Comparison of ENCODE assay signal across 15 cellular contexts in genomic region chr7:150735596-150736358, GRCh38. TPM values are rescaled to one million over a fixed set of nuclear protein-coding genes. Genes with fewer than 3 reads are reported as not detected.
A peak's percentile ranks its signal among the peaks of the same experiment; 100 is the strongest.
DNase-seq lines count a peak whose midpoint lies in the region; ATAC-seq and TF ChIP-seq lines count a peak whose summit lies in the region.
"Had no signal": no experiment of that assay in that cellular context is flagged by ENCODE, and none has a peak within 500 bp of the region (broad histone marks: within the 10 kb centered on the region; RNA-seq: fewer than 3 reads in every experiment).

No MANE protein-coding gene starts in this region.

- H3K36me3 ChIP-seq in CD4-positive, CD25-positive, alpha-beta regulatory T cell (ENCODE audit: control insufficient read depth, insufficient read depth, low read length): peaks cover 11% of the 10 kb centered on the region
- H3K36me3 ChIP-seq in CD8-positive, alpha-beta T cell (ENCODE audit: insufficient read depth, low read length): peaks cover 10% of the 10 kb centered on the region
- no peaks in the 10 kb centered on the region for H3K36me3 ChIP-seq in ovary

- H3K36me3 Mint-ChIP-seq in CD4-positive, CD25-positive, alpha-beta regulatory T cell: peaks cover 29% of the 10 kb centered on the region
- peaks cover 33% of the 10 kb centered on the region for H3K36me3 Mint-ChIP-seq in CD8-positive, alpha-beta T cell
- no peaks in the 10 kb centered on the region for H3K36me3 Mint-ChIP-seq in WTC11

- peak overlapping the region; percentile 86 to 98 (median 91) for H3K27ac Mint-ChIP-seq in CD4-positive, CD25-positive, alpha-beta regulatory T cell
- peak overlapping the region; percentile 97 for H3K27ac Mint-ChIP-seq in CD8-positive, alpha-beta T cell
- no peak overlapping the region for H3K27ac Mint-ChIP-seq in WTC11

- H3K9me3 ChIP-seq in CD4-positive, CD25-positive, alpha-beta regulatory T cell (ENCODE audit: control insufficient read depth in 2 of 2, low read length in 2 of 2): no peaks in the 10 kb centered on the region
- no peaks in the 10 kb centered on the region for H3K9me3 ChIP-seq in CD8-positive, alpha-beta T cell (ENCODE audit: low read length)
- H3K9me3 ChIP-seq in ovary: no peaks in the 10 kb centered on the region

- H3K4me3 ChIP-seq in CD4-positive, CD25-positive, alpha-beta regulatory T cell (ENCODE audit: low read depth, low read length): peak overlapping the region; percentile 99
- H3K4me3 ChIP-seq in CD8-positive, alpha-beta T cell (ENCODE audit: low read depth, low read length): peak overlapping the region; percentile 83
- H3K4me3 ChIP-seq in ovary: no peak overlapping the region
- H3K4me3 ChIP-seq: SK-N-MC had no signal

- no peak for TF ChIP-seq CTCF in CD8-positive, alpha-beta T cell (IDR thresholded peaks at IDR 0.05)
- TF ChIP-seq CTCF in WTC11 (IDR thresholded peaks at IDR 0.05): no peak
- TF ChIP-seq CTCF in ovary (IDR thresholded peaks at IDR 0.05): no peak

- H3K27me3 ChIP-seq in CD4-positive, CD25-positive, alpha-beta regulatory T cell (ENCODE audit: control insufficient read depth, insufficient read depth, low read length): no peaks in the 10 kb centered on the region
- H3K27me3 ChIP-seq in CD8-positive, alpha-beta T cell (ENCODE audit: insufficient read depth, low read length): no peaks in the 10 kb centered on the region
- no peaks in the 10 kb centered on the region for H3K27me3 ChIP-seq in ovary

- peaks cover 21 to 74% (median 66%) of the 10 kb centered on the region in 4 donors for H3K4me1 Mint-ChIP-seq in CD4-positive, CD25-positive, alpha-beta regulatory T cell
- peaks cover 71% of the 10 kb centered on the region for H3K4me1 Mint-ChIP-seq in CD8-positive, alpha-beta T cell (ENCODE audit: low read depth)
- H3K4me1 Mint-ChIP-seq in WTC11: peaks cover 5% of the 10 kb centered on the region; the same call in 1 of the 2 replicates

- POLR2A ChIA-PET in CD8-positive, alpha-beta T cell (lab: Charles Lee): interaction anchor here (1.0 to 5.6 kb wide), 6 partner anchors 14 to 220 kb away, joined by 4 to 71 read pairs (median 29); partner anchors contain the start of genes GIMAP1, GIMAP2 and GIMAP7
- POLR2A ChIA-PET in WTC11 (lab: Charles Lee): no interaction called here

- no peak for DNase-seq in CD4-positive, CD25-positive, alpha-beta regulatory T cell
- peak in 1 of 7 experiments; percentile 48 for DNase-seq in CD8-positive, alpha-beta T cell
- DNase-seq in WTC11 (ENCODE audit: low spot score): peak; percentile 60
- DNase-seq in iPS-NIHi11 (ENCODE audit: low spot score): peak; percentile 44
- DNase-seq in ovary: no peak
- DNase-seq in SK-N-DZ (ENCODE audit: low spot score): no peak
- DNase-seq in ureter (ENCODE audit: low spot score): no peak
- DNase-seq: erythroblast, Kasumi-1, NCI-H2029 treated with DMSO at 0.1 percent for 48 hours, substantia nigra had no signal

- no peak for ATAC-seq in CD4-positive, CD25-positive, alpha-beta regulatory T cell (ENCODE audit: low read depth in 2 of 2)
- ATAC-seq in CD8-positive, alpha-beta T cell: no peak
- ATAC-seq in WTC11 (peak; percentile 99), HG03280 (IDR thresholded peaks at IDR 0.05; ENCODE audit: unreplicated experiment) (no peak)
- ATAC-seq: activated CD4-positive, CD25-positive, alpha-beta regulatory T cell treated with anti-CD3 and anti-CD28 coated beads, Interleukin-2, amount 50 U/mL, for 24 hours had no signal

- peak overlapping the region; percentile 71 for H3K27ac ChIP-seq in CD4-positive, CD25-positive, alpha-beta regulatory T cell (ENCODE audit: insufficient read depth, low read length, poor library complexity, severe bottlenecking)
- H3K27ac ChIP-seq in CD8-positive, alpha-beta T cell (ENCODE audit: low read depth, low read length): peak overlapping the region; percentile 66
- no peak overlapping the region for H3K27ac ChIP-seq in ovary
- H3K27ac ChIP-seq: HL-60, SK-N-MC had no signal

- intact Hi-C loops in CD8-positive, alpha-beta T cell (cut with DNase I, micrococcal nuclease): loop anchor here (5.0 kb wide), 6 partner anchors 48 to 368 kb away; partner anchors contain the start of genes GIMAP6 (in 2 of the 2), GIMAP2 (in 1 of the 2), GIMAP4 (in 1 of the 2) and REPIN1 (in 1 of the 2)
- intact Hi-C loops in ovary (cut with DNase I): no loop called here

- peaks cover 66% of the 10 kb centered on the region for H3K4me1 ChIP-seq in CD4-positive, CD25-positive, alpha-beta regulatory T cell (ENCODE audit: control insufficient read depth, insufficient read depth, low read length, poor library complexity, severe bottlenecking)
- H3K4me1 ChIP-seq in CD8-positive, alpha-beta T cell (ENCODE audit: insufficient read depth, low read length): peaks cover 66% of the 10 kb centered on the region
- H3K4me1 ChIP-seq in ovary (ENCODE audit: insufficient read depth): no peaks in the 10 kb centered on the region

- CTCF ChIA-PET in CD8-positive, alpha-beta T cell (lab: Charles Lee): interaction anchor here (1.0 to 1.8 kb wide), 2 partner anchors 15 to 287 kb away, joined by 3 to 7 read pairs; no protein-coding TSS in a partner anchor
- CTCF ChIA-PET in WTC11 (lab: Charles Lee): no interaction called here

- H3K9me3 Mint-ChIP-seq in CD4-positive, CD25-positive, alpha-beta regulatory T cell: no peaks in the 10 kb centered on the region
- no peaks in the 10 kb centered on the region for H3K9me3 Mint-ChIP-seq in CD8-positive, alpha-beta T cell
- H3K9me3 Mint-ChIP-seq in WTC11: no peaks in the 10 kb centered on the region

- no peak for TF ChIP-seq EP300 in ovary (IDR thresholded peaks at IDR 0.05)

- no peaks in the 10 kb centered on the region for H3K27me3 Mint-ChIP-seq in CD4-positive, CD25-positive, alpha-beta regulatory T cell
- no peaks in the 10 kb centered on the region for H3K27me3 Mint-ChIP-seq in CD8-positive, alpha-beta T cell (ENCODE audit: low read depth)
- peaks cover 100% of the 10 kb centered on the region for H3K27me3 Mint-ChIP-seq in WTC11 (ENCODE audit: low read depth)

- TF ChIP-seq POLR2A in ovary (IDR thresholded peaks at IDR 0.05): no peak

- 52 to 59% (median 56%) methylated on average over 3 of the region's 3 CpGs for WGBS in ovary, 3 donors

- H3K4me3 Mint-ChIP-seq in CD4-positive, CD25-positive, alpha-beta regulatory T cell: peak overlapping the region; percentile 95 to 99 (median 98)
- H3K4me3 Mint-ChIP-seq in CD8-positive, alpha-beta T cell: peak overlapping the region; percentile 95
- H3K4me3 Mint-ChIP-seq in WTC11: no peak overlapping the region

TF ChIP-seq in WTC11, 78 proteins besides CTCF, POLR2A, EP300 and RAD21 (continues in another document):
- 0 out of 2 replicates have a peak, but pooled peaks have one; percentile 43 for TF ChIP-seq CREM (CRISPR knock-in tag; IDR thresholded peaks at IDR 0.05)
- no peak for TF ChIP-seq SMAD3 (CRISPR knock-in tag; IDR thresholded peaks at IDR 0.05; ENCODE audit: borderline replicate concordance)
- TF ChIP-seq FOXK1 (CRISPR knock-in tag; IDR thresholded peaks at IDR 0.05): peak; percentile 63; the same call in 1 of the 2 replicates
- 0 out of 2 replicates have a peak, but pooled peaks have one; percentile 31 for TF ChIP-seq ZMAT4 (CRISPR knock-in tag; IDR thresholded peaks at IDR 0.05)
- TF ChIP-seq ZNF396 (CRISPR knock-in tag; IDR thresholded peaks at IDR 0.05; ENCODE audit: borderline replicate concordance): no peak
- 0 out of 2 replicates have a peak, but pooled peaks have one; percentile 32 for TF ChIP-seq SMAD4 (CRISPR knock-in tag; IDR thresholded peaks at IDR 0.05)
- TF ChIP-seq ELF4 (CRISPR knock-in tag; IDR thresholded peaks at IDR 0.05; ENCODE audit: low read depth): no peak
- no peak for TF ChIP-seq FOXP1 (CRISPR knock-in tag; IDR thresholded peaks at IDR 0.05; ENCODE audit: borderline replicate concordance)
- no peak for TF ChIP-seq ATF1 (CRISPR knock-in tag; IDR thresholded peaks at IDR 0.05)

RNA-seq across cellular contexts. Expression of gene GIMAP5, which starts 1.4 kb away (rescaled TPM):
- 37.4 TPM for total RNA-seq in CD4-positive, CD25-positive, alpha-beta regulatory T cell
- 100 to 1,000 TPM; 249 to 539 (median 320) TPM for polyA plus RNA-seq in CD4-positive, CD25-positive, alpha-beta regulatory T cell
- total RNA-seq in CD8-positive, alpha-beta T cell: 10 to 100 TPM; 23.5 to 24.1 TPM
- 0.24 to 0.46 TPM (median 0.39 TPM) in 3 replicates for total RNA-seq in WTC11 (2021)
- 1 to 10 TPM; 1.7 to 7.9 (median 5.6) TPM for total RNA-seq in ovary
- 10 to 100 TPM; 19.3 to 39.7 TPM for polyA plus RNA-seq in ovary
- polyA plus RNA-seq in SK-N-DZ (2014; cell fraction: cytosol; rRNA removed): not detected in 2 replicates
- polyA plus RNA-seq in SK-N-DZ (2014; cell fraction: nucleus; rRNA removed): not detected in 2 replicates
- 19.2 TPM for total RNA-seq in ureter

RNA-seq across cellular contexts. Expression of gene GIMAP1, which starts 19.4 kb away (rescaled TPM):
- total RNA-seq in CD4-positive, CD25-positive, alpha-beta regulatory T cell: 17.1 TPM
- polyA plus RNA-seq in CD4-positive, CD25-positive, alpha-beta regulatory T cell: 10 to 100 TPM; 48.4 to 90.0 (median 64.6) TPM
- 1 to 10 TPM; 6.1 to 6.2 TPM for total RNA-seq in CD8-positive, alpha-beta T cell
- total RNA-seq in WTC11 (2021) (0.05 to 0.09 TPM in 2 of 3 replicates, not detected in the other), ovary (1 to 10 TPM in 6 of 7 donors, under 1 TPM in 1; 0.58 to 3.1 (median 1.9) TPM), ureter (3.5 TPM)
- polyA plus RNA-seq in ovary: 1 to 10 TPM; 5.5 to 6.2 TPM
- not detected in 2 replicates for polyA plus RNA-seq in SK-N-DZ (2014; cell fraction: cytosol; rRNA removed)
- not detected in 2 replicates for polyA plus RNA-seq in SK-N-DZ (2014; cell fraction: nucleus; rRNA removed)

RNA-seq across cellular contexts. Expression of gene GIMAP2, which starts 50.3 kb away (rescaled TPM):
- total RNA-seq in CD4-positive, CD25-positive, alpha-beta regulatory T cell: 95.1 TPM
- 100 to 1,000 TPM in 2 of 4 donors, 10 to 100 TPM in 2; 79.0 to 142 (median 110) TPM for polyA plus RNA-seq in CD4-positive, CD25-positive, alpha-beta regulatory T cell
- 10 to 100 TPM; 58.4 to 58.8 TPM for total RNA-seq in CD8-positive, alpha-beta T cell
- total RNA-seq in WTC11 (2021) (0.15 to 0.37 TPM (median 0.18 TPM) in 3 replicates), ovary (10 to 100 TPM in 3 of 7 donors, 1 to 10 TPM in 4; 6.0 to 13.3 (median 10.0) TPM), ureter (11.5 TPM)
- polyA plus RNA-seq in ovary: 10 to 100 TPM; 14.4 to 19.4 TPM
- not detected in 2 replicates for polyA plus RNA-seq in SK-N-DZ (2014; cell fraction: cytosol; rRNA removed)
- not detected in 2 replicates for polyA plus RNA-seq in SK-N-DZ (2014; cell fraction: nucleus; rRNA removed)

Comparison
In these comparisons a context has a peak if more than half of its experiments do, and no peak if none do; other contexts are left out.
1. DNase-seq: peak in WTC11 (single experiment) and iPS-NIHi11 (single experiment); none in CD4-positive, CD25-positive, alpha-beta regulatory T cell (0 of 3), ovary (0 of 5), SK-N-DZ (single experiment) and ureter (single experiment).
2. H3K27ac ChIP-seq: peak in CD4-positive, CD25-positive, alpha-beta regulatory T cell (single experiment) and CD8-positive, alpha-beta T cell (single experiment); none in ovary (0 of 2).
3. intact Hi-C loops: an anchor here in CD8-positive, alpha-beta T cell (5.0 kb wide); none called in ovary.